ENCODE assay signal across 24 cellular contexts in the genomic region with DNA sequence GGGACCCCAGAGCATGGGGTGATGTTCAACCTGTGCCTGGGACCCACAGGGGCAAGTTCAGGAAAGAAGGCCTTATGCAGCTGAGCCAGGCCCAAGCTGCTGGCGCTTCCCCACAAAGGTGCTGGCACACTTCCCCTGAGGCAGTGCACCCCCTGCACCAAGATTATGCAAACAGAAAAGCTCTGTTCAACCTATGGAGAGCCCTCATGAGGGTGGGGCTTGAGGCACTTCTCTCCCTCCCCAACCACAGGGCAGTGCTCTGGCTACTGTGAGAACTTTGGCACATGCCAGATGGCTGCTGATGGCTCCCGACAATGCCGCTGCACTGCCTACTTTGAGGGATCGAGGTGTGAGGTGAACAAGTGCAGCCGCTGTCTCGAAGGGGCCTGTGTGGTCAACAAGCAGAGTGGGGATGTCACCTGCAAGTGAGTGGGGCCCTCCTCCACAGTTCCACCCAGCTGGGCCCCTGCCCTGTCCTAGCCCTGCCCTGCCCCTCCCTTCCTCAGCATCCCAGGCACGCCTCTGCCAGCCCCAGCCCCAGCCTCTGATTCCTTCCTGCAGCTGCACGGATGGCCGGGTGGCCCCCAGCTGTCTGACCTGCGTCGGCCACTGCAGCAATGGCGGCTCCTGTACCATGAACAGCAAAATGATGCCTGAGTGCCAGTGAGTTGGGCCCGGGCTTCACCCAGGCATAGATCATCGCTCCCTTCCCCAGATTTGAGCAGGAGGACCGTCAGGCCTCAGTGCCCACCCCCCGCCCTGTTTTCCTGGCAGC. TPM values are rescaled to one million over a fixed set of nuclear protein-coding genes. Genes with fewer than 3 reads are reported as not detected.
A peak's percentile ranks its signal among the peaks of the same experiment; 100 is the strongest.
DNase-seq lines count a peak whose midpoint lies in the region; ATAC-seq and TF ChIP-seq lines count a peak whose summit lies in the region.
"Had no signal": no experiment of that assay in that cellular context is flagged by ENCODE, and none has a peak within 500 bp of the region (broad histone marks: within the 10 kb centered on the region; RNA-seq: fewer than 3 reads in every experiment).

No MANE protein-coding gene starts in this region.

- peak overlapping the region; percentile 85 for H3K4me2 ChIP-seq in BLaER1
- H3K4me2 ChIP-seq in osteoblast (ENCODE audit: insufficient read depth, low read length), result no peak overlapping the region

- H3K4me1 ChIP-seq in BLaER1 (peaks cover 85% of the 10 kb centered on the region), osteoblast (ENCODE audit: insufficient read depth, low read length) (peaks cover 5% of the 10 kb centered on the region)

- ATAC-seq in HG03280 (IDR thresholded peaks at IDR 0.05; ENCODE audit: unreplicated experiment), result no peak
- ATAC-seq: gastrocnemius medialis; left lung; naive thymus-derived CD8-positive, alpha-beta T cell; SK-N-SH treated with all-trans-retinoic acid at 6 μM for 48 hours had no signal

- H3K9ac ChIP-seq in BLaER1, result 0 out of 2 replicates have a peak overlapping the region, but pooled peaks have one; percentile 2

- H3K9me3 ChIP-seq in BLaER1, result no peaks in the 10 kb centered on the region
- no peaks in the 10 kb centered on the region for H3K9me3 ChIP-seq in osteoblast (ENCODE audit: low read depth, low read length)
- H3K9me3 ChIP-seq: gastrocnemius medialis, left lung, MG63, ovary, right atrium auricular region had no signal

- H3K27me3 ChIP-seq in BLaER1 (peaks cover 28% of the 10 kb centered on the region), osteoblast (ENCODE audit: insufficient read depth, low read length) (peaks cover 16% of the 10 kb centered on the region)
- H3K27me3 ChIP-seq: ovary had no signal

- DNase-seq in NCI-H82 (lab: John Stamatoyannopoulos, UW) (peak; percentile 89), osteoblast (ENCODE audit: insufficient read length, low spot score, missing footprints) (no peak), HPDE6-E6E7 (ENCODE audit: extremely low spot score) (no peak), NCI-H187 treated with DMSO at 0.1 percent for 48 hours (lab: John Stamatoyannopoulos, UW) (no peak)
- DNase-seq: activated B cell treated with CpG ODN at 0.5 μM for 24 hours; dermis blood vessel endothelial cell; gastrocnemius medialis; hippocampal formation; left lung; MG63; naive thymus-derived CD8-positive, alpha-beta T cell; NCI-H1694; NCI-H2227 treated with DMSO at 0.1 percent for 48 hours; NCI-H774; ovary; stimulated activated CD4-positive, alpha-beta T cell treated with anti-CD3 and anti-CD28 coated beads, Interleukin-4, amount 100 ng/mL, for 24 hours; stimulated activated naive CD4-positive, alpha-beta T cell; T-helper 9 cell had no signal

- TF ChIP-seq EP300 in Ishikawa (IDR thresholded peaks at IDR 0.05; ENCODE audit: borderline replicate concordance), result no peak

- no peak overlapping the region for H2AFZ ChIP-seq in osteoblast (ENCODE audit: low read length)

- H3K27ac ChIP-seq in BLaER1, result peak overlapping the region; percentile 2
- H3K27ac ChIP-seq in angular gyrus (ENCODE audit: low read depth, low read length), result peak overlapping the region; percentile 14
- H3K27ac ChIP-seq in osteoblast (ENCODE audit: low read depth, low read length), result no peak overlapping the region
- H3K27ac ChIP-seq: gastrocnemius medialis, left lung, ovary, right atrium auricular region had no signal

- H4K20me1 ChIP-seq in BLaER1 (peaks cover 37% of the 10 kb centered on the region), osteoblast (ENCODE audit: insufficient read depth, low read length) (peaks cover 67% of the 10 kb centered on the region)

- no peak for TF ChIP-seq CTCF in osteoblast (IDR thresholded peaks at IDR 0.05; ENCODE audit: extremely low read depth, low read depth, low read length)

- H3K4me3 ChIP-seq in BLaER1 (no peak overlapping the region), osteoblast (ENCODE audit: insufficient read depth, low read length) (no peak overlapping the region)
- H3K4me3 ChIP-seq: gastrocnemius medialis, left lung, MG63, ovary, right atrium auricular region had no signal

- H3K36me3 ChIP-seq in BLaER1 (peaks cover 6% of the 10 kb centered on the region; the same call in 1 of the 2 replicates), osteoblast (ENCODE audit: insufficient read depth, low read length) (peaks cover 72% of the 10 kb centered on the region)
- H3K36me3 ChIP-seq: gastrocnemius medialis, ovary had no signal

- no peak for TF ChIP-seq RAD21 in Ishikawa (IDR thresholded peaks at IDR 0.05; ENCODE audit: low read depth)

- H3K79me2 ChIP-seq in osteoblast (ENCODE audit: insufficient read depth, low read length), result no peaks in the 10 kb centered on the region

TF ChIP-seq in Ishikawa, 13 proteins besides CTCF, POLR2A, EP300 and RAD21:
- TF ChIP-seq TEAD4 (IDR thresholded peaks at IDR 0.05), result peak; percentile 4; the same call in 1 of the 2 replicates
- no peak for TF ChIP-seq TCF12 (IDR thresholded peaks at IDR 0.05; ENCODE audit: low read depth)
- TF ChIP-seq, protein P1, sequence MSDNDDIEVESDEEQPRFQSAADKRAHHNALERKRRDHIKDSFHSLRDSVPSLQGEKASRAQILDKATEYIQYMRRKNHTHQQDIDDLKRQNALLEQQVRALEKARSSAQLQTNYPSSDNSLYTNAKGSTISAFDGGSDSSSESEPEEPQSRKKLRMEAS (IDR thresholded peaks at IDR 0.05), result peak; percentile 80

RNA-seq across cellular contexts. Expression of gene NXPH4, which starts 5.5 kb away (rescaled TPM):
- total RNA-seq in osteoblast, result 0.88 and 1.1 TPM in 2 replicates
- total RNA-seq: gastrocnemius medialis had no signal

RNA-seq across cellular contexts. Expression of gene SHMT2, which starts 18.4 kb away (rescaled TPM):
- 384 and 408 TPM in 2 replicates for total RNA-seq in osteoblast

RNA-seq across cellular contexts. Expression of gene STAC3, which starts 39.9 kb away (rescaled TPM):
- total RNA-seq in osteoblast, result 0.36 and 0.59 TPM in 2 replicates
- total RNA-seq: dermis blood vessel endothelial cell had no signal
